In genomic region chr11:43358670-43359431, GRCh38 we compare ENCODE assay signal across 9 cellular contexts. TPM values are rescaled to one million over a fixed set of nuclear protein-coding genes. Genes with fewer than 3 reads are reported as not detected.
DNase-seq lines count a peak whose midpoint lies in the region; ATAC-seq, FAIRE-seq and TF ChIP-seq lines count a peak whose summit lies in the region.
"Had no signal": no experiment of that assay in that cellular context is flagged by ENCODE, and none has a peak within 500 bp of the region (broad histone marks: within the 10 kb centered on the region; RNA-seq: fewer than 3 reads in every experiment).

TSS of gene TTC17 (plus strand) at chr11:43358920. CDS start at chr11:43358955, 35 bp downstream.

- peak within 1 kb of the TSS; percentile 99 for H2AFZ ChIP-seq in keratinocyte (ENCODE audit: control insufficient read depth, low read length)

- H3K27me3 ChIP-seq in keratinocyte (ENCODE audit: control insufficient read depth, extremely low read depth, insufficient read depth, low read length): no peaks in the 10 kb centered on the region

- H3K36me3 ChIP-seq in keratinocyte (ENCODE audit: control insufficient read depth in 2 of 2, extremely low read depth in 1 of 2, insufficient read depth in 2 of 2, low read length in 2 of 2): no peaks in the 10 kb centered on the region

- H4K20me1 ChIP-seq in keratinocyte (ENCODE audit: control insufficient read depth, extremely low read depth, insufficient read depth, low read length): no peaks in the 10 kb centered on the region

- peak; percentile 66 for DNase-seq in AG09319 (ENCODE audit: extremely low read depth, low read depth)
- peak; percentile 89 for DNase-seq in NCI-H446 treated with DMSO at 0.1 percent for 48 hours (lab: John Stamatoyannopoulos, UW)
- DNase-seq in activated CD4-positive, CD25-positive, alpha-beta regulatory T cell treated with anti-CD3 and anti-CD28 coated beads, Interleukin-2, amount 50 U/mL, for 72 hours: peak; percentile 95
- DNase-seq in cerebellum (ENCODE audit: low spot score): peak; percentile 95
- peak; percentile 44 for DNase-seq in keratinocyte (ENCODE audit: low read depth, low spot score)
- peak; percentile 83 to 89 for DNase-seq in stimulated activated CD4-positive, alpha-beta T cell treated with anti-CD3 and anti-CD28 coated beads, Interleukin-15, amount 100 ng/mL, for 1 hour (ENCODE audit: low read depth in 1 of 2, low spot score in 1 of 2)

- FAIRE-seq in keratinocyte (lab: Jason Lieb, UNC): no peak
- FAIRE-seq: colon had no signal

- dilution Hi-C loops in keratinocyte (cut with MboI; ENCODE audit: extremely low pct_ligation_motif_present, low sequenced_read_pairs): no loop called here

- peak within 1 kb of the TSS; percentile 90 for H3K4me2 ChIP-seq in keratinocyte (ENCODE audit: control insufficient read depth, extremely low read depth, insufficient read depth, low read depth, low read length)

- H3K27ac ChIP-seq in keratinocyte (ENCODE audit: control insufficient read depth, insufficient read depth, low read length): peak within 1 kb of the TSS; percentile 89

- peak within 1 kb of the TSS; percentile 92 to 94 (median 92) for H3K4me3 ChIP-seq in keratinocyte (ENCODE audit: control insufficient read depth in 2 of 3, extremely low read depth in 1 of 3, insufficient read depth in 2 of 3, low read depth in 1 of 3, low read length in 3 of 3)

- no peaks in the 10 kb centered on the region for H3K9me3 ChIP-seq in keratinocyte (ENCODE audit: control insufficient read depth, low read depth, low read length)

- H3K9ac ChIP-seq in keratinocyte (ENCODE audit: control insufficient read depth, extremely low read depth, insufficient read depth, low read length): peak within 1 kb of the TSS; percentile 97

- peaks cover 22% of the 10 kb centered on the region for H3K4me1 ChIP-seq in keratinocyte (ENCODE audit: control insufficient read depth, extremely low read depth, insufficient read depth, low read length)

- no peaks in the 10 kb centered on the region for H3K9me1 ChIP-seq in keratinocyte (ENCODE audit: control insufficient read depth, extremely low read depth, insufficient read depth, low read length)

- ATAC-seq in GM19035 (IDR thresholded peaks at IDR 0.05; ENCODE audit: unreplicated experiment) (peak; percentile 96), HG03354 (IDR thresholded peaks at IDR 0.05; ENCODE audit: poor library complexity, severe bottlenecking, unreplicated experiment) (peak; percentile 95)

- TF ChIP-seq CTCF in AG09319 (IDR thresholded peaks at IDR 0.05; ENCODE audit: low read depth, low read length): no peak
- no peak for TF ChIP-seq CTCF in keratinocyte (optimal IDR thresholded peaks at IDR 0.05 in 1 of 3, IDR thresholded peaks at IDR 0.05 in 1 of 3, conservative IDR thresholded peaks at IDR 0.05 in 1 of 3; ENCODE audit: extremely low read depth in 1 of 3, insufficient read depth in 2 of 3, low read length in 3 of 3)

- peaks cover 50% of the 10 kb centered on the region for H3K79me2 ChIP-seq in keratinocyte (ENCODE audit: control insufficient read depth, insufficient read depth, low read length)

RNA-seq across cellular contexts. Expression of gene TTC17, which starts in this region (rescaled TPM):
- total RNA-seq in cerebellum: 170 TPM
- 37.3 to 62.9 TPM (median 53.4 TPM) in 3 replicates for polyA plus RNA-seq in keratinocyte
- polyA plus RNA-seq in keratinocyte (2011; ENCODE audit: low read depth): 66.2 TPM
- 14.2 and 20.8 TPM in 2 replicates for polyA plus RNA-seq in keratinocyte (2011; cell fraction: cytosol; rRNA removed)
- polyA plus RNA-seq in keratinocyte (2011; cell fraction: nucleus; rRNA removed): 139 and 147 TPM in 2 replicates
- 19.9 and 31.7 TPM in 2 replicates for polyA plus RNA-seq in keratinocyte (2012; ENCODE audit: low replicate concordance)
- polyA minus RNA-seq in keratinocyte: 43.3 to 117 TPM (median 91.6 TPM) in 3 replicates
- 15.7 TPM for polyA minus RNA-seq in keratinocyte (2011; cell fraction: cytosol; rRNA and poly(A)+ RNA removed)
- 98.6 and 174 TPM in 2 replicates for polyA minus RNA-seq in keratinocyte (2011; cell fraction: nucleus; rRNA and poly(A)+ RNA removed)

Comparison
In these comparisons a context has a peak if more than half of its experiments do, and no peak if none do; other contexts are left out.
1. Peak in every context shown above with its lines: DNase-seq, ATAC-seq, H3K4me3 ChIP-seq and H3K27ac ChIP-seq.
2. DNase-seq: peak in every context shown above with its lines; median percentile 95 in activated CD4-positive, CD25-positive, alpha-beta regulatory T cell treated with anti-CD3 and anti-CD28 coated beads, Interleukin-2, amount 50 U/mL, for 72 hours; 95 in cerebellum; 89 in NCI-H446 treated with DMSO at 0.1 percent for 48 hours; 86 in stimulated activated CD4-positive, alpha-beta T cell treated with anti-CD3 and anti-CD28 coated beads, Interleukin-15, amount 100 ng/mL, for 1 hour; 66 in AG09319; 44 in keratinocyte.